In the genomic region with DNA sequence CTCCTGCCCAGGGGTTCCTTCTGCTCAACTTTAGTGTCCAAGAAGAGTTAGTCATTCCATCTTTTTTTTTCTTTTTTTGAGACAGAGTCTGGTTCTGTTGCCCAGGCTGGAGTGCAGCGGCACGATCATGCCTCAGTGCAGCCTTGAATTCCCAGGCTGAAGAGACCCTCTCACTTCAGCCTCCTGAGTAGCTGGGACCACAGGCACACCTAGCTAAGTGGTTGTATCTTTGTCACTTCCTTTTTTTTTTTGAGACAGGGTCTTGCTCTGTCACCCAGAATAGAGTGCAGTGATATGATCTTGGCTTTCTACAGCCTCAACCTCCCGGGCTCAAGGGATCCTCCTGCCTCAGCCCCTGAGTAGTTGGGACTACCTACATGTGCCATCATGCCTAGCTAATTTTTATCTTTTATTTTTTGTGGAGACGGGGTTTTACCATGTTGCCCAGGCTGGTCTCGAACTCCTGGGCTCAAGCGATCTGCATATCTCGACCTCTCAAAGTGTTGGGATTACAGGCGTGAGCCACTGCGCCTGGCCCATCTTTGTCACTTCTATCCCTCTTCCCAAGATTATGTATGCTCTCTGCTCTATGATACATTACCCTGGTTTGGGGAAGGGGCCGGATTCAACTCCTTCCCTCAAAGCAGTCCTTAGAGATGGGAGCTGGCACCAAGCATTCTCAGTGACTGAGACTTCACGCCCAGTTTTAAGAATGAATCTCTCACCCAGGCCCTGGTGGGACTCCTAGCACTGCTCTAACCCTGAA, we compare ENCODE assay signal across 14 cellular contexts. TPM values are rescaled to one million over a fixed set of nuclear protein-coding genes. Genes with fewer than 3 reads are reported as not detected.
DNase-seq lines count a peak whose midpoint lies in the region; ATAC-seq and TF ChIP-seq lines count a peak whose summit lies in the region.
"Had no signal": no experiment of that assay in that cellular context is flagged by ENCODE, and none has a peak within 500 bp of the region (broad histone marks: within the 10 kb centered on the region; RNA-seq: fewer than 3 reads in every experiment).

No MANE protein-coding gene starts in this region.

- H3K27ac Mint-ChIP-seq in activated CD4-positive, alpha-beta T cell treated with anti-CD3 and anti-CD28 coated beads for 36 hours = peak overlapping the region; percentile 47
- H3K27ac Mint-ChIP-seq in activated CD4-positive, alpha-beta memory T cell treated with anti-CD3 and anti-CD28 coated beads for 36 hours = peak overlapping the region; percentile 83
- H3K27ac Mint-ChIP-seq in stimulated activated effector memory CD8-positive, alpha-beta T cell treated with anti-CD3 and anti-CD28 coated beads, Interleukin-12 subunit alpha, Interleukin-12 subunit beta, amount 100 ng/mL, for 72 hours = peak overlapping the region; percentile 89

- POLR2A ChIA-PET in activated CD4-positive, alpha-beta T cell treated with anti-CD3 and anti-CD28 coated beads for 36 hours (lab: Charles Lee) = interaction anchor here (0.6 kb wide), 1 partner anchor 8 kb away, joined by 5 read pairs; no protein-coding TSS in a partner anchor
- POLR2A ChIA-PET in activated CD4-positive, alpha-beta memory T cell treated with anti-CD3 and anti-CD28 coated beads for 36 hours (lab: Charles Lee) = interaction anchor here (0.6 to 2.8 kb wide), 2 partner anchors 46 to 457 kb away, joined by 3 to 9 read pairs; a partner anchor contains a TSS

- peaks cover 29% of the 10 kb centered on the region for H3K4me1 ChIP-seq in foreskin keratinocyte

- H3K4me3 Mint-ChIP-seq in activated CD4-positive, alpha-beta T cell treated with anti-CD3 and anti-CD28 coated beads for 36 hours = no peak overlapping the region
- H3K4me3 Mint-ChIP-seq in activated CD4-positive, alpha-beta memory T cell treated with anti-CD3 and anti-CD28 coated beads for 36 hours = no peak overlapping the region
- peak overlapping the region; percentile 55 for H3K4me3 Mint-ChIP-seq in stimulated activated effector memory CD8-positive, alpha-beta T cell treated with anti-CD3 and anti-CD28 coated beads, Interleukin-12 subunit alpha, Interleukin-12 subunit beta, amount 100 ng/mL, for 72 hours

- H3K27ac ChIP-seq in foreskin keratinocyte (peak overlapping the region; percentile 58), coronary artery (no peak overlapping the region)
- H3K27ac ChIP-seq: tibial artery had no signal

- peaks cover 31% of the 10 kb centered on the region for H3K4me1 Mint-ChIP-seq in activated CD4-positive, alpha-beta T cell treated with anti-CD3 and anti-CD28 coated beads for 36 hours
- peaks cover 31% of the 10 kb centered on the region for H3K4me1 Mint-ChIP-seq in activated CD4-positive, alpha-beta memory T cell treated with anti-CD3 and anti-CD28 coated beads for 36 hours (ENCODE audit: low read depth)
- H3K4me1 Mint-ChIP-seq in stimulated activated effector memory CD8-positive, alpha-beta T cell treated with anti-CD3 and anti-CD28 coated beads, Interleukin-12 subunit alpha, Interleukin-12 subunit beta, amount 100 ng/mL, for 72 hours = peaks cover 52% of the 10 kb centered on the region

- intact Hi-C loops in activated CD4-positive, alpha-beta T cell treated with anti-CD3 and anti-CD28 coated beads for 36 hours (cut with DNase I, micrococcal nuclease) = no loop called here
- intact Hi-C loops in activated CD4-positive, alpha-beta memory T cell treated with anti-CD3 and anti-CD28 coated beads for 36 hours (cut with micrococcal nuclease) = loop anchor here (10.0 kb wide), 1 partner anchor 229 kb away; no protein-coding TSS in a partner anchor

- H3K4me3 ChIP-seq in coronary artery = no peak overlapping the region
- H3K4me3 ChIP-seq: tibial artery had no signal

- H3K27me3 ChIP-seq in foreskin keratinocyte = no peaks in the 10 kb centered on the region
- H3K27me3 ChIP-seq: tibial artery had no signal

- no peaks in the 10 kb centered on the region for H3K36me3 Mint-ChIP-seq in activated CD4-positive, alpha-beta T cell treated with anti-CD3 and anti-CD28 coated beads for 36 hours (ENCODE audit: low read depth)
- H3K36me3 Mint-ChIP-seq in activated CD4-positive, alpha-beta memory T cell treated with anti-CD3 and anti-CD28 coated beads for 36 hours = peaks cover 3% of the 10 kb centered on the region
- H3K36me3 Mint-ChIP-seq in stimulated activated effector memory CD8-positive, alpha-beta T cell treated with anti-CD3 and anti-CD28 coated beads, Interleukin-12 subunit alpha, Interleukin-12 subunit beta, amount 100 ng/mL, for 72 hours = peaks cover 14% of the 10 kb centered on the region

- ATAC-seq in activated CD4-positive, alpha-beta T cell treated with anti-CD3 and anti-CD28 coated beads for 36 hours = no peak
- no peak for ATAC-seq in foreskin keratinocyte
- ATAC-seq in stimulated activated effector memory CD8-positive, alpha-beta T cell treated with anti-CD3 and anti-CD28 coated beads, Interleukin-12 subunit alpha, Interleukin-12 subunit beta, amount 100 ng/mL, for 72 hours = no peak

- no peaks in the 10 kb centered on the region for H3K27me3 Mint-ChIP-seq in activated CD4-positive, alpha-beta T cell treated with anti-CD3 and anti-CD28 coated beads for 36 hours
- H3K27me3 Mint-ChIP-seq in activated CD4-positive, alpha-beta memory T cell treated with anti-CD3 and anti-CD28 coated beads for 36 hours = no peaks in the 10 kb centered on the region

- TF ChIP-seq CTCF in foreskin keratinocyte (conservative IDR thresholded peaks at IDR 0.05) (no peak), coronary artery (IDR thresholded peaks at IDR 0.05) (no peak)

- H3K9me3 Mint-ChIP-seq in activated CD4-positive, alpha-beta T cell treated with anti-CD3 and anti-CD28 coated beads for 36 hours (ENCODE audit: low read depth) = no peaks in the 10 kb centered on the region
- no peaks in the 10 kb centered on the region for H3K9me3 Mint-ChIP-seq in activated CD4-positive, alpha-beta memory T cell treated with anti-CD3 and anti-CD28 coated beads for 36 hours
- no peaks in the 10 kb centered on the region for H3K9me3 Mint-ChIP-seq in stimulated activated effector memory CD8-positive, alpha-beta T cell treated with anti-CD3 and anti-CD28 coated beads, Interleukin-12 subunit alpha, Interleukin-12 subunit beta, amount 100 ng/mL, for 72 hours

- DNase-seq in activated CD4-positive, alpha-beta T cell treated with anti-CD3 and anti-CD28 coated beads for 36 hours = no peak
- no peak for DNase-seq in activated CD4-positive, alpha-beta T cell treated with anti-CD3 and anti-CD28 coated beads, Interleukin-2, amount 50 U/mL, for 48 hours
- no peak for DNase-seq in activated CD4-positive, alpha-beta memory T cell treated with anti-CD3 and anti-CD28 coated beads for 36 hours
- DNase-seq in foreskin keratinocyte = no peak
- no peak for DNase-seq in stimulated activated effector memory CD8-positive, alpha-beta T cell treated with anti-CD3 and anti-CD28 coated beads, Interleukin-12 subunit alpha, Interleukin-12 subunit beta, amount 100 ng/mL, for 72 hours (ENCODE audit: low spot score in 2 of 2)
- DNase-seq in stimulated activated CD4-positive, alpha-beta T cell treated with anti-CD3 and anti-CD28 coated beads, Interleukin-12 subunit alpha, Interleukin-12 subunit beta, amount 100 ng/mL, for 4 hours = no peak
- no peak for DNase-seq in GM03348 (ENCODE audit: low spot score)
- no peak for DNase-seq in coronary artery (ENCODE audit: low spot score)
- DNase-seq: caudate nucleus, DMS 273 treated with DMSO at 0.1 percent for 48 hours, NCI-H1694 treated with DMSO at 0.1 percent for 48 hours, NCI-H526, Right ventricle myocardium superior, tibial artery had no signal

- CTCF ChIA-PET in activated CD4-positive, alpha-beta T cell treated with anti-CD3 and anti-CD28 coated beads for 36 hours (lab: Charles Lee) = interaction anchor here (0.6 to 1.2 kb wide), 5 partner anchors 36 to 1244 kb away, joined by 3 to 5 read pairs (median 3); no protein-coding TSS in a partner anchor
- CTCF ChIA-PET in activated CD4-positive, alpha-beta memory T cell treated with anti-CD3 and anti-CD28 coated beads for 36 hours (lab: Charles Lee) = interaction anchor here (1.0 to 10.2 kb wide), 4 partner anchors 38 to 69 kb away, joined by 3 to 150 read pairs (median 5); no protein-coding TSS in a partner anchor

RNA-seq across cellular contexts. Expression of a gene that starts 10.0 kb away (rescaled TPM):
- total RNA-seq in activated CD4-positive, alpha-beta T cell treated with anti-CD3 and anti-CD28 coated beads for 36 hours = 10 to 100 TPM in 1 of 2 experiments, 1 to 10 TPM in 1; 6.0 to 11.1 TPM
- 10 to 100 TPM; 14.9 to 19.4 TPM for total RNA-seq in activated CD4-positive, alpha-beta memory T cell treated with anti-CD3 and anti-CD28 coated beads for 36 hours
- total RNA-seq in foreskin keratinocyte = 27.7 and 31.0 TPM in 2 replicates
- polyA plus RNA-seq in foreskin keratinocyte = 27.8 and 30.2 TPM in 2 replicates

RNA-seq across cellular contexts. Expression of a gene that starts 24.2 kb away (rescaled TPM):
- total RNA-seq in activated CD4-positive, alpha-beta T cell treated with anti-CD3 and anti-CD28 coated beads for 36 hours = 10 to 100 TPM; 44.9 to 69.5 TPM
- total RNA-seq in activated CD4-positive, alpha-beta memory T cell treated with anti-CD3 and anti-CD28 coated beads for 36 hours = 10 to 100 TPM; 85.9 to 89.4 TPM
- 28.8 and 29.2 TPM in 2 replicates for total RNA-seq in foreskin keratinocyte
- 25.3 and 26.1 TPM in 2 replicates for polyA plus RNA-seq in foreskin keratinocyte

RNA-seq across cellular contexts. Expression of a gene that starts 40.0 kb away (rescaled TPM):
- 10 to 100 TPM; 31.3 to 37.5 TPM for total RNA-seq in activated CD4-positive, alpha-beta T cell treated with anti-CD3 and anti-CD28 coated beads for 36 hours
- total RNA-seq in activated CD4-positive, alpha-beta memory T cell treated with anti-CD3 and anti-CD28 coated beads for 36 hours = 10 to 100 TPM; 62.0 to 67.4 TPM
- 41.5 and 50.5 TPM in 2 replicates for total RNA-seq in foreskin keratinocyte
- 83.2 and 107 TPM in 2 replicates for polyA plus RNA-seq in foreskin keratinocyte

RNA-seq across cellular contexts. Expression of a gene that starts 47.0 kb away (rescaled TPM):
- total RNA-seq in activated CD4-positive, alpha-beta T cell treated with anti-CD3 and anti-CD28 coated beads for 36 hours = 100 to 1,000 TPM; 202 to 241 TPM
- total RNA-seq in activated CD4-positive, alpha-beta memory T cell treated with anti-CD3 and anti-CD28 coated beads for 36 hours = 100 to 1,000 TPM; 273 to 279 TPM
- total RNA-seq in foreskin keratinocyte = 34.3 and 36.5 TPM in 2 replicates
- 29.2 and 31.4 TPM in 2 replicates for polyA plus RNA-seq in foreskin keratinocyte
